13 cellular contexts compared by ENCODE assay signal in the genomic region with DNA sequence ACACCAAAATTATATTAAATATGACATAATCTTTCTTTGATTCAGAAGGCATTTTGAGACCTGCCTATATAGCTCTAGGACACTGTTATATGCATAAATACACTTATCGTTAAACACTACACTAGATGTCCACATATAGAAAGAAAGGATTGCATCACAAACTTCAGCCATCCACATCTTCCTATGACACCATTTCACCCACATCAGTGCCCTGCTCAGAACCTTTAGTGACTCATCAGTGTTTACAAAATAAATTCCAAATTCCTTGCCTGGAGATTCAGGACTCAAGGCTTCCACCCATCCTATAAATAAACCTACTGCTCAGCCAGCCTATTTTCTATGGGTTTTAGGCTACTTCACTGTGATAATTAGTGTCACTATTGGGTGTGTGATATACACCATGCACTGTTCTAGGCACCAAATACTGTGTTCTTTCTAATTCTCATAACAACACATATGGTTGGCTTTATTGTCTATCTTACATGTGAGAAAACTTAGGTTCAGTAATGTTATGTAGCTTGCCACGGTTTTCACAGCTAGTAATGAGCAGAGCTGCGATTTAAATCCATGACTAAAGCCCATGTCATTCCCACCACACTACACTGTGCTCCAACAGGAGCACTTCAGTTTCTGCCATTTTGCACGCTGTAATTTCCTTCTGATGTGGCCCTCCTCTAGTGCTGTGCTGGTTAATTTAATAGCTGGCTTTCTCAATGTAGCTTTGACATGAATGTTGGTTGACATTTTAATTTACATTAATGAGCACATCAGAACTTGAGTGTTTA.
A peak's percentile ranks its signal among the peaks of the same experiment; 100 is the strongest.
DNase-seq lines count a peak whose midpoint lies in the region; TF ChIP-seq lines count a peak whose summit lies in the region.
"Had no signal": no experiment of that assay in that cellular context is flagged by ENCODE, and none has a peak within 500 bp of the region (broad histone marks: within the 10 kb centered on the region; RNA-seq: fewer than 3 reads in every experiment).

No MANE protein-coding gene starts in this region.

- peak; percentile 32 for DNase-seq in DMS53 (lab: John Stamatoyannopoulos, UW)
- DNase-seq in DMS53 treated with DMSO at 0.1 percent for 48 hours (lab: John Stamatoyannopoulos, UW; ENCODE audit: unreplicated experiment): no peak
- peak; percentile 56 for DNase-seq in RKO (ENCODE audit: low spot score)
- DNase-seq in esophagus muscularis mucosa (ENCODE audit: extremely low spot score): peak; percentile 47
- no peak for DNase-seq in T-helper 1 cell
- DNase-seq in NCI-H510A treated with DMSO at 0.1 percent for 48 hours (lab: John Stamatoyannopoulos, UW): no peak
- DNase-seq in NCI-H187 (lab: John Stamatoyannopoulos, UW): no peak
- DNase-seq: activated CD8-positive, alpha-beta memory T cell treated with anti-CD3 and anti-CD28 coated beads, Interleukin-2, amount 10 ng/mL, durations not matched to agents 7 days and 5 days; adrenal gland; NCI-H526; nephron progenitor cell had no signal

- intact Hi-C loops in esophagus muscularis mucosa (cut with DNase I): no loop called here

- H3K36me3 ChIP-seq in esophagus muscularis mucosa (no peaks in the 10 kb centered on the region), skeletal muscle satellite cell (ENCODE audit: insufficient read depth, low read length) (no peaks in the 10 kb centered on the region)
- H3K36me3 ChIP-seq: adrenal gland had no signal

- H3K4me3 ChIP-seq in esophagus muscularis mucosa: no peak overlapping the region
- no peak overlapping the region for H3K4me3 ChIP-seq in skeletal muscle satellite cell (ENCODE audit: low read length)
- H3K4me3 ChIP-seq: adrenal gland had no signal

- TF ChIP-seq POLR2A in esophagus muscularis mucosa (IDR thresholded peaks at IDR 0.05; ENCODE audit: low read depth): no peak

- no peak overlapping the region for H3K27ac ChIP-seq in esophagus muscularis mucosa (replicated peaks in 1 of 4)
- H3K27ac ChIP-seq: 22Rv1, adrenal gland had no signal

- WGBS in esophagus muscularis mucosa: 76% methylated on average over 4 of the region's 4 CpGs

- no peak for TF ChIP-seq EP300 in esophagus muscularis mucosa (IDR thresholded peaks at IDR 0.05)

- H3K9ac ChIP-seq in skeletal muscle satellite cell (ENCODE audit: low read depth, low read length): no peak overlapping the region

- H3K27me3 ChIP-seq in esophagus muscularis mucosa (no peaks in the 10 kb centered on the region), skeletal muscle satellite cell (ENCODE audit: control insufficient read depth, insufficient read depth, low read length) (peaks cover 8% of the 10 kb centered on the region)
- H3K27me3 ChIP-seq: adrenal gland had no signal

- H3K9me3 ChIP-seq in esophagus muscularis mucosa: no peaks in the 10 kb centered on the region
- no peaks in the 10 kb centered on the region for H3K9me3 ChIP-seq in skeletal muscle satellite cell (replicated peaks; ENCODE audit: low read length)
- H3K9me3 ChIP-seq: adrenal gland had no signal

- no peak for TF ChIP-seq CTCF in esophagus muscularis mucosa (IDR thresholded peaks at IDR 0.05)

- peak overlapping the region; percentile 47 for H3K4me2 ChIP-seq in skeletal muscle satellite cell (ENCODE audit: low read length)

- H3K4me1 ChIP-seq in esophagus muscularis mucosa (no peaks in the 10 kb centered on the region), skeletal muscle satellite cell (ENCODE audit: control insufficient read depth, insufficient read depth, low read length) (peaks cover 13% of the 10 kb centered on the region)
- H3K4me1 ChIP-seq: adrenal gland had no signal

Comparison
In these comparisons a context has a peak if more than half of its experiments do, and no peak if none do; other contexts are left out.
1. DNase-seq: peak in DMS53 (single experiment), RKO (single experiment) and esophagus muscularis mucosa (single experiment); none in DMS53 treated with DMSO at 0.1 percent for 48 hours (single experiment), T-helper 1 cell (0 of 5), NCI-H510A treated with DMSO at 0.1 percent for 48 hours (single experiment) and NCI-H187 (0 of 2).